ENCODE assay signal across 12 cellular contexts in the genomic region with DNA sequence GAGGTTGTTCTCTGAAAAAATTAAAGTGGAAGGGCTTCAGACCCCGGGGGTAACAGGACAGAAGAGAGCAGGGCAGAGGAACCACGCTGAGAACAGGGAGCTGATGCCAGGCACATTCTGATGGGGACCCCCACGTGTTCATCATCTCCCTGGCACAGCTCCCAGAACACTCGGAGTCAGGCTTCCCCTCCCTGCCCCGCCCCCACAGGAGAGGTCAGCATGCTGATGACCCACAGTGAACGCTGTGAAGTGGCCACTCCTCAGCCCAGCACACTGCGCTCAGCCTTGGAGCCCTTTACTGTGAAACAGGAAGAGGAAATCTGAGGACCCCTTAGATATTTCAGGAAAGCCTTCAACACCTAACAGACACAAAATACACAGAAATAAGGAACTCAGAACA. TPM values are rescaled to one million over a fixed set of nuclear protein-coding genes. Genes with fewer than 3 reads are reported as not detected.
DNase-seq lines count a peak whose midpoint lies in the region; ATAC-seq, FAIRE-seq and TF ChIP-seq lines count a peak whose summit lies in the region.
"Had no signal": no experiment of that assay in that cellular context is flagged by ENCODE, and none has a peak within 500 bp of the region (broad histone marks: within the 10 kb centered on the region; RNA-seq: fewer than 3 reads in every experiment).

No MANE protein-coding gene starts in this region.

- H2AFZ ChIP-seq in K562 (ENCODE audit: low read depth, low read length) = no peak overlapping the region

- no peaks in the 10 kb centered on the region for H3K4me1 ChIP-seq in K562 (replicated peaks in 1 of 2; ENCODE audit: control insufficient read depth in 2 of 2, insufficient read depth in 2 of 2, low read length in 2 of 2)
- H3K4me1 ChIP-seq in upper lobe of right lung = peaks cover 6% of the 10 kb centered on the region

- peak overlapping the region; percentile 19 for H3K27ac Mint-ChIP-seq in activated naive CD4-positive, alpha-beta T cell treated with anti-CD3 and anti-CD28 coated beads, Interleukin-2, amount 50 U/mL, for 24 hours
- H3K27ac Mint-ChIP-seq: activated CD8-positive, alpha-beta memory T cell treated with anti-CD3 and anti-CD28 coated beads, Interleukin-2, amount 10 ng/mL, durations not matched to agents 7 days and 5 days had no signal

- H3K27me3 ChIP-seq in K562 (ENCODE audit: control insufficient read depth in 2 of 2, insufficient read depth in 2 of 2, low read length in 2 of 2) = peaks cover 3 to 19% of the 10 kb centered on the region in 2 experiments; a peak in 3 of 5 replicates
- H3K27me3 ChIP-seq in layer of hippocampus (ENCODE audit: control insufficient read depth, insufficient read depth, low read length) = no peaks in the 10 kb centered on the region
- no peaks in the 10 kb centered on the region for H3K27me3 ChIP-seq in upper lobe of right lung
- H3K27me3 ChIP-seq: esophagus muscularis mucosa had no signal

- no peak for TF ChIP-seq POLR2A in K562 (conservative IDR thresholded peaks at IDR 0.05)

- H3K9ac ChIP-seq in K562 (ENCODE audit: insufficient read depth in 1 of 2, low read depth in 2 of 2, low read length in 2 of 2) = no peak overlapping the region

- POLR2A ChIA-PET in K562 (lab: Yijun Ruan, JAX) = interaction anchor here (0.6 kb wide), 1 partner anchor 8 kb away, joined by 3 read pairs; no protein-coding TSS in a partner anchor

- no TSS peak for BruUV-seq in K562 (replicated peaks; lab: Mats Ljungman, UMichigan)

- H3K9me1 ChIP-seq in K562 (ENCODE audit: control insufficient read depth, insufficient read depth, low read length) = no peaks in the 10 kb centered on the region

- H3K36me3 Mint-ChIP-seq in activated naive CD4-positive, alpha-beta T cell treated with anti-CD3 and anti-CD28 coated beads, Interleukin-2, amount 50 U/mL, for 24 hours = peaks cover 23% of the 10 kb centered on the region

- no peak overlapping the region for H3K27ac ChIP-seq in K562 (ENCODE audit: extremely low read depth, low read depth, low read length)
- peak overlapping the region; percentile 27 for H3K27ac ChIP-seq in layer of hippocampus (ENCODE audit: low read depth, low read length)
- no peak overlapping the region for H3K27ac ChIP-seq in upper lobe of right lung
- H3K27ac ChIP-seq: esophagus muscularis mucosa, thoracic aorta had no signal

- no peak for DNase-seq in activated naive CD4-positive, alpha-beta T cell (lab: John Stamatoyannopoulos, UW)
- DNase-seq in K562 (ENCODE audit: extremely low read depth in 1 of 4, low spot score in 3 of 4) = no peak
- DNase-seq in upper lobe of right lung = peak; percentile 84
- no peak for DNase-seq in activated CD4-positive, alpha-beta T cell treated with anti-CD3 and anti-CD28 coated beads for 4 hours
- DNase-seq: activated CD8-positive, alpha-beta memory T cell treated with anti-CD3 and anti-CD28 coated beads, Interleukin-2, amount 10 ng/mL, durations not matched to agents 7 days and 5 days; NCI-H510A had no signal

- TF ChIP-seq EP300 in K562 (IDR thresholded peaks at IDR 0.05; ENCODE audit: low read length) = no peak

- 0% methylated on average over 6 of the region's 7 CpGs for WGBS in K562 (ENCODE audit: insufficient coverage, low coverage, missing lambda C conversion rate)

- CTCF ChIA-PET in K562 (lab: Yijun Ruan, JAX; ENCODE audit: low intra/inter-chr PET ratio) = no interaction called here

- no peaks in the 10 kb centered on the region for H4K20me1 ChIP-seq in K562 (replicated peaks; ENCODE audit: control insufficient read depth, insufficient read depth, low read length)

- no peak overlapping the region for H3K4me2 ChIP-seq in K562 (ENCODE audit: insufficient read depth, low read length)

- no peaks in the 10 kb centered on the region for H3K79me2 ChIP-seq in K562 (ENCODE audit: control insufficient read depth, insufficient read depth, low read length)

- H3K4me3 ChIP-seq in K562 (no peak overlapping the region), upper lobe of right lung (no peak overlapping the region)
- H3K4me3 ChIP-seq: esophagus muscularis mucosa, thoracic aorta had no signal

- H3K4me3 Mint-ChIP-seq in activated naive CD4-positive, alpha-beta T cell treated with anti-CD3 and anti-CD28 coated beads, Interleukin-2, amount 50 U/mL, for 24 hours = no peak overlapping the region
- H3K4me3 Mint-ChIP-seq: activated CD8-positive, alpha-beta memory T cell treated with anti-CD3 and anti-CD28 coated beads, Interleukin-2, amount 10 ng/mL, durations not matched to agents 7 days and 5 days had no signal

- no peaks in the 10 kb centered on the region for H3K9me3 Mint-ChIP-seq in activated naive CD4-positive, alpha-beta T cell treated with anti-CD3 and anti-CD28 coated beads, Interleukin-2, amount 50 U/mL, for 24 hours

- in situ Hi-C loops in K562 (cut with MboI) = no loop called here

- peaks cover 92% of the 10 kb centered on the region for H3K4me1 Mint-ChIP-seq in activated naive CD4-positive, alpha-beta T cell treated with anti-CD3 and anti-CD28 coated beads, Interleukin-2, amount 50 U/mL, for 24 hours

- TF ChIP-seq CTCF in K562 (IDR thresholded peaks at IDR 0.05 in 2 of 3, conservative IDR thresholded peaks at IDR 0.05 in 1 of 3; ENCODE audit: insufficient read depth in 2 of 3, low read depth in 1 of 3, low read length in 3 of 3) (no peak), upper lobe of right lung (IDR thresholded peaks at IDR 0.05) (no peak)

- peak; percentile 72 for ATAC-seq in K562
- ATAC-seq in upper lobe of right lung = peak; percentile 88
- ATAC-seq in GM19463 (IDR thresholded peaks at IDR 0.05; ENCODE audit: unreplicated experiment) = no peak
- no peak for ATAC-seq in HG02885 (IDR thresholded peaks at IDR 0.05; ENCODE audit: poor library complexity, unreplicated experiment)
- ATAC-seq: activated CD8-positive, alpha-beta memory T cell treated with anti-CD3 and anti-CD28 coated beads, Interleukin-2, amount 10 ng/mL, durations not matched to agents 7 days and 5 days had no signal

- H3K9me3 ChIP-seq in K562 (replicated peaks; ENCODE audit: control insufficient read depth, insufficient read depth, low read depth, low read length) (no peaks in the 10 kb centered on the region), upper lobe of right lung (no peaks in the 10 kb centered on the region)
- H3K9me3 ChIP-seq: esophagus muscularis mucosa, thoracic aorta had no signal

- H3K27me3 Mint-ChIP-seq in activated naive CD4-positive, alpha-beta T cell treated with anti-CD3 and anti-CD28 coated beads, Interleukin-2, amount 50 U/mL, for 24 hours = no peaks in the 10 kb centered on the region
- H3K27me3 Mint-ChIP-seq: activated CD8-positive, alpha-beta memory T cell treated with anti-CD3 and anti-CD28 coated beads, Interleukin-2, amount 10 ng/mL, durations not matched to agents 7 days and 5 days had no signal

- FAIRE-seq in K562 (lab: Jason Lieb, UNC) = no peak

- intact Hi-C loops in K562 (cut with micrococcal nuclease) (no loop called here), upper lobe of right lung (cut with DNase I) (no loop called here)

- H3K36me3 ChIP-seq in K562 (ENCODE audit: control insufficient read depth, insufficient read depth, low read length) (no peaks in the 10 kb centered on the region), upper lobe of right lung (no peaks in the 10 kb centered on the region)
- H3K36me3 ChIP-seq: esophagus muscularis mucosa, thoracic aorta had no signal

- no peak for TF ChIP-seq RAD21 in K562 (CRISPR knock-in tag; conservative IDR thresholded peaks at IDR 0.05 in 1 of 2, IDR thresholded peaks at IDR 0.05 in 1 of 2)

TF ChIP-seq in K562, 482 proteins besides CTCF, POLR2A, EP300 and RAD21 (continues in another document):
- no peak for TF ChIP-seq PHF20 (IDR thresholded peaks at IDR 0.05; ENCODE audit: partially characterized antibody)
- TF ChIP-seq NR2C2 (CRISPR knock-in tag; IDR thresholded peaks at IDR 0.05) = no peak
- TF ChIP-seq NR2C2 (tag; IDR thresholded peaks at IDR 0.05) = peak; percentile 19; the same call in 1 of the 2 replicates
- TF ChIP-seq HOXB6 (CRISPR knock-in tag; IDR thresholded peaks at IDR 0.05; ENCODE audit: borderline replicate concordance) = no peak
- no peak for TF ChIP-seq CBFA2T2 (conservative IDR thresholded peaks at IDR 0.05)
- peak; percentile 15; the same call in 1 of the 2 replicates for TF ChIP-seq NFIC (IDR thresholded peaks at IDR 0.05)

RNA-seq across cellular contexts. Expression of gene RETREG1, which starts 16.4 kb away (rescaled TPM):
- total RNA-seq in K562 (2011; cell fraction: chromatin; rRNA removed; ENCODE audit: low replicate concordance) = not detected in 2 replicates
- not detected in 2 replicates for total RNA-seq in K562 (2011; cell fraction: nucleolus; rRNA removed)
- total RNA-seq in K562 (2011; cell fraction: nucleoplasm; rRNA removed) = not detected in 2 replicates
- not detected in 2 replicates for total RNA-seq in K562 (2014; rRNA removed)
- total RNA-seq in K562 (2014; rRNA removed; fragmentation: Illumina TruSeq; extraction: Trizol) = 0.04 TPM in 1 of 2 replicates, not detected in the other
- not detected in 2 replicates for total RNA-seq in K562 (2015; rRNA removed; fragmentation: Illumina TruSeq; extraction: Trizol)
- 0.20 TPM in 2 replicates for total RNA-seq in K562 (2021)
- polyA plus RNA-seq in K562 (2011; rRNA removed) = not detected in 2 replicates
- not detected in 2 replicates for polyA plus RNA-seq in K562 (2011; cell fraction: cytosol; rRNA removed)
- polyA plus RNA-seq in K562 (2011; cell fraction: nucleus; rRNA removed) = not detected in 2 replicates
- 0.21 and 0.26 TPM in 2 replicates for polyA plus RNA-seq in K562 (2012)
- polyA plus RNA-seq in K562 (2014; fragmentation: Illumina TruSeq; extraction: Trizol) = not detected in 2 replicates
- under 1 TPM; 0.01 to 0.13 TPM for polyA plus RNA-seq in K562 (2014; fragmentation: Nextera tagmentation; extraction: Ambion mirVana)
- polyA plus RNA-seq in K562 (2014; rRNA removed) = not detected in 2 replicates
- not detected in 2 replicates for polyA minus RNA-seq in K562 (2011; rRNA and poly(A)+ RNA removed)
- polyA minus RNA-seq in K562 (2011; cell fraction: cytosol; rRNA and poly(A)+ RNA removed) = not detected in 2 replicates
- polyA minus RNA-seq in K562 (2011; cell fraction: nucleus; rRNA and poly(A)+ RNA removed) = not detected in 2 replicates
- total RNA-seq in upper lobe of right lung = 22.8 TPM

Comparison
In these comparisons a context has a peak if more than half of its experiments do, and no peak if none do; other contexts are left out.
1. ATAC-seq: peak in K562 (single experiment) and upper lobe of right lung (single experiment); none in GM19463 (single experiment) and HG02885 (single experiment).
2. RNA of gene RETREG1, which starts 16.4 kb away (total RNA-seq): 22.8 TPM in upper lobe of right lung (single experiment); 0.04 to 0.20 TPM in K562; every median in the first group is over 10 times any median in the second.